8 cellular contexts compared by ENCODE assay signal in the genomic region with DNA sequence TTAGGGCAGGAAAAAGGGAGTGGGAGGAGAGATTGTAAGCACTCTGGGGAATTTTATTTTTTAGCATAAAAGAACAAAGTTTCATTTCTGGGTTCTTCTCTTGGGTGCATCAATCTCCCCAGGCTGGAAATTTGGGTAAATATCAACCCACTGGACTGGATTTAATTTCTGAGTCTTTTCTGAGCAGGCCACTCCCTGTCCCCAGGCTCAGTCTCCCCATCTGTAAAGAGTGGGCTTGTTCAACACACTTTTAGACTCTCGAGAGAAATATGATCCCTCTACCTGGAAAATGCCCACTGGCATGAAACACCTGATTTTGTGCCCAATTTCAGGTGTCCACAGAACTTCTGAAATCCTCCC. TPM values are rescaled to one million over a fixed set of nuclear protein-coding genes. Genes with fewer than 3 reads are reported as not detected.
A peak's percentile ranks its signal among the peaks of the same experiment; 100 is the strongest.
DNase-seq lines count a peak whose midpoint lies in the region; ATAC-seq, FAIRE-seq and TF ChIP-seq lines count a peak whose summit lies in the region.

No MANE protein-coding gene starts in this region.

- H3K9ac ChIP-seq in astrocyte (ENCODE audit: low read length) = peak overlapping the region; percentile 32

- peaks cover 5% of the 10 kb centered on the region for H3K27me3 Mint-ChIP-seq in activated naive CD4-positive, alpha-beta T cell treated with anti-CD3 and anti-CD28 coated beads, Interleukin-2, amount 10 ng/mL, durations not matched to agents 7 days and 5 days
- H3K27me3 Mint-ChIP-seq in astrocyte (ENCODE audit: low read depth, unreplicated experiment) = peaks cover 12% of the 10 kb centered on the region

- H3K4me3 Mint-ChIP-seq in activated naive CD4-positive, alpha-beta T cell treated with anti-CD3 and anti-CD28 coated beads, Interleukin-2, amount 10 ng/mL, durations not matched to agents 7 days and 5 days = peak overlapping the region; percentile 87
- peak overlapping the region; percentile 84 for H3K4me3 Mint-ChIP-seq in astrocyte (ENCODE audit: unreplicated experiment)

- H4K20me1 ChIP-seq in astrocyte (ENCODE audit: insufficient read depth, low read length) = peaks cover 29% of the 10 kb centered on the region

- peak overlapping the region; percentile 38 for H2AFZ ChIP-seq in astrocyte (ENCODE audit: low read depth, low read length)

- H3K9me3 Mint-ChIP-seq in activated naive CD4-positive, alpha-beta T cell treated with anti-CD3 and anti-CD28 coated beads, Interleukin-2, amount 10 ng/mL, durations not matched to agents 7 days and 5 days = no peaks in the 10 kb centered on the region
- no peaks in the 10 kb centered on the region for H3K9me3 Mint-ChIP-seq in activated naive CD4-positive, alpha-beta T cell treated with anti-CD3 and anti-CD28 coated beads, Interleukin-2, amount 50 U/mL, for 72 hours
- H3K9me3 Mint-ChIP-seq in astrocyte (ENCODE audit: unreplicated experiment) = no peaks in the 10 kb centered on the region

- in situ Hi-C loops in transverse colon (cut with MboI; ENCODE audit: low pct_ligation_motif_present in 1 of 4, low pct_unique_long_range_greater_than_20kb in 1 of 4, low sequenced_read_pairs in 3 of 4) = no loop called here

- no peak for TF ChIP-seq CTCF in astrocyte (IDR thresholded peaks at IDR 0.05; ENCODE audit: insufficient read depth, low read depth, low read length)
- no peak for TF ChIP-seq CTCF in transverse colon (IDR thresholded peaks at IDR 0.05)

- H3K27ac ChIP-seq in astrocyte (ENCODE audit: low read depth, low read length) (no peak overlapping the region), transverse colon (peak overlapping the region; percentile 59 to 77 (median 74))

- no peak for TF ChIP-seq EP300 in transverse colon (IDR thresholded peaks at IDR 0.05; ENCODE audit: low read depth)

- DNase-seq in activated naive CD4-positive, alpha-beta T cell treated with anti-CD3 and anti-CD28 coated beads, Interleukin-2, amount 10 ng/mL, durations not matched to agents 7 days and 5 days = no peak
- no peak for DNase-seq in activated naive CD4-positive, alpha-beta T cell treated with anti-CD3 and anti-CD28 coated beads, Interleukin-2, amount 50 U/mL, for 72 hours (ENCODE audit: low spot score in 2 of 2)
- DNase-seq in astrocyte (ENCODE audit: low read depth) = no peak
- DNase-seq in medulla oblongata (ENCODE audit: extremely low spot score) = peak; percentile 11
- no peak for DNase-seq in transverse colon
- no peak for DNase-seq in occipital lobe (lab: John Stamatoyannopoulos, UW)
- no peak for DNase-seq in NCI-H524 treated with DMSO at 0.1 percent for 48 hours (lab: John Stamatoyannopoulos, UW)
- DNase-seq in NCI-H2227 treated with DMSO at 0.1 percent for 48 hours (lab: John Stamatoyannopoulos, UW) = no peak

- H3K4me1 ChIP-seq in astrocyte (ENCODE audit: insufficient read depth, low read length) (peaks cover 21% of the 10 kb centered on the region), transverse colon (peaks cover 8 to 20% (median 15%) of the 10 kb centered on the region in 4 donors)

- H3K4me3 ChIP-seq in astrocyte (ENCODE audit: insufficient read depth, low read depth, low read length) (peak overlapping the region; percentile 73), transverse colon (no peak overlapping the region)

- 65 to 67% methylated on average over 1 of the region's 1 CpG for WGBS in transverse colon (ENCODE audit: low coverage in 1 of 2), 2 donors

- intact Hi-C loops in transverse colon (cut with DNase I; ENCODE audit: low total_unique reads) = no loop called here

- ATAC-seq in activated naive CD4-positive, alpha-beta T cell treated with anti-CD3 and anti-CD28 coated beads, Interleukin-2, amount 50 U/mL, for 72 hours = no peak

- H3K36me3 Mint-ChIP-seq in activated naive CD4-positive, alpha-beta T cell treated with anti-CD3 and anti-CD28 coated beads, Interleukin-2, amount 10 ng/mL, durations not matched to agents 7 days and 5 days = no peaks in the 10 kb centered on the region
- peaks cover 0 to 16% of the 10 kb centered on the region in 2 donors for H3K36me3 Mint-ChIP-seq in activated naive CD4-positive, alpha-beta T cell treated with anti-CD3 and anti-CD28 coated beads, Interleukin-2, amount 50 U/mL, for 72 hours
- peaks cover 7% of the 10 kb centered on the region for H3K36me3 Mint-ChIP-seq in astrocyte (ENCODE audit: low read depth, unreplicated experiment)

- H3K79me2 ChIP-seq in astrocyte (ENCODE audit: insufficient read depth, low read length) = peaks cover 12% of the 10 kb centered on the region

- H3K9me3 ChIP-seq in astrocyte (ENCODE audit: insufficient read depth, low read depth, low read length) = no peaks in the 10 kb centered on the region
- no peaks in the 10 kb centered on the region for H3K9me3 ChIP-seq in transverse colon

- H3K36me3 ChIP-seq in astrocyte (ENCODE audit: insufficient read depth, low read length) (no peaks in the 10 kb centered on the region), transverse colon (no peaks in the 10 kb centered on the region)

- H3K4me2 ChIP-seq in astrocyte (ENCODE audit: low read length) = peak overlapping the region; percentile 100

- CTCF ChIA-PET in activated naive CD4-positive, alpha-beta T cell treated with anti-CD3 and anti-CD28 coated beads, Interleukin-2, amount 10 ng/mL, durations not matched to agents 7 days and 5 days (lab: Charles Lee) = no interaction called here

- FAIRE-seq in astrocyte (lab: Jason Lieb, UNC) = no peak

- no peak for TF ChIP-seq POLR2A in transverse colon (IDR thresholded peaks at IDR 0.05)

- H3K27ac Mint-ChIP-seq in activated naive CD4-positive, alpha-beta T cell treated with anti-CD3 and anti-CD28 coated beads, Interleukin-2, amount 10 ng/mL, durations not matched to agents 7 days and 5 days = no peak overlapping the region
- peak overlapping the region in 1 of 2 donors; percentile 82 for H3K27ac Mint-ChIP-seq in activated naive CD4-positive, alpha-beta T cell treated with anti-CD3 and anti-CD28 coated beads, Interleukin-2, amount 50 U/mL, for 72 hours
- H3K27ac Mint-ChIP-seq in astrocyte (ENCODE audit: unreplicated experiment) = peak overlapping the region; percentile 93

- H3K27me3 ChIP-seq in astrocyte (ENCODE audit: insufficient read depth, low read length) = no peaks in the 10 kb centered on the region
- H3K27me3 ChIP-seq in transverse colon = peaks cover 18% of the 10 kb centered on the region

- H3K4me1 Mint-ChIP-seq in activated naive CD4-positive, alpha-beta T cell treated with anti-CD3 and anti-CD28 coated beads, Interleukin-2, amount 10 ng/mL, durations not matched to agents 7 days and 5 days = peaks cover 29% of the 10 kb centered on the region
- peaks cover 15% of the 10 kb centered on the region for H3K4me1 Mint-ChIP-seq in astrocyte (ENCODE audit: low read depth, unreplicated experiment)

RNA-seq across cellular contexts. Expression of a gene that starts 0.6 kb away (rescaled TPM):
- under 1 TPM; 0.34 to 0.53 TPM for total RNA-seq in activated naive CD4-positive, alpha-beta T cell treated with anti-CD3 and anti-CD28 coated beads, Interleukin-2, amount 50 U/mL, for 72 hours
- total RNA-seq in astrocyte (1.4 and 2.7 TPM in 2 replicates), transverse colon (not detected), occipital lobe (0.31 TPM)

RNA-seq across cellular contexts. Expression of a gene that starts 0.8 kb away (rescaled TPM):
- total RNA-seq in activated naive CD4-positive, alpha-beta T cell treated with anti-CD3 and anti-CD28 coated beads, Interleukin-2, amount 50 U/mL, for 72 hours = 10 to 100 TPM; 13.9 to 29.5 TPM
- 12.8 and 14.4 TPM in 2 replicates for total RNA-seq in astrocyte
- total RNA-seq in transverse colon = 10 to 100 TPM in 2 of 4 donors, 1 to 10 TPM in 2; 6.0 to 22.1 (median 9.5) TPM
- 17.8 TPM for total RNA-seq in occipital lobe

RNA-seq across cellular contexts. Expression of a gene that starts 5.7 kb away (rescaled TPM):
- not detected for total RNA-seq in activated naive CD4-positive, alpha-beta T cell treated with anti-CD3 and anti-CD28 coated beads, Interleukin-2, amount 50 U/mL, for 72 hours
- not detected in 2 replicates for total RNA-seq in astrocyte
- total RNA-seq in transverse colon = not detected
- not detected for total RNA-seq in occipital lobe

RNA-seq across cellular contexts. Expression of a gene that starts 13.4 kb away (rescaled TPM):
- total RNA-seq in activated naive CD4-positive, alpha-beta T cell treated with anti-CD3 and anti-CD28 coated beads, Interleukin-2, amount 50 U/mL, for 72 hours = 10 to 100 TPM; 62.2 to 83.4 TPM
- 78.6 and 79.1 TPM in 2 replicates for total RNA-seq in astrocyte
- total RNA-seq in transverse colon = 10 to 100 TPM; 54.9 to 95.3 (median 66.5) TPM
- total RNA-seq in occipital lobe = 39.6 TPM

RNA-seq across cellular contexts. Expression of a gene that starts 35.2 kb away (rescaled TPM):
- 10 to 100 TPM; 25.7 to 26.2 TPM for total RNA-seq in activated naive CD4-positive, alpha-beta T cell treated with anti-CD3 and anti-CD28 coated beads, Interleukin-2, amount 50 U/mL, for 72 hours
- 87.0 and 100 TPM in 2 replicates for total RNA-seq in astrocyte
- total RNA-seq in transverse colon = 100 to 1,000 TPM in 1 of 4 donors, 10 to 100 TPM in 3; 25.6 to 137 (median 49.4) TPM
- total RNA-seq in occipital lobe = 25.9 TPM
